ENCODE assay signal across 8 cellular contexts in the genomic region with DNA sequence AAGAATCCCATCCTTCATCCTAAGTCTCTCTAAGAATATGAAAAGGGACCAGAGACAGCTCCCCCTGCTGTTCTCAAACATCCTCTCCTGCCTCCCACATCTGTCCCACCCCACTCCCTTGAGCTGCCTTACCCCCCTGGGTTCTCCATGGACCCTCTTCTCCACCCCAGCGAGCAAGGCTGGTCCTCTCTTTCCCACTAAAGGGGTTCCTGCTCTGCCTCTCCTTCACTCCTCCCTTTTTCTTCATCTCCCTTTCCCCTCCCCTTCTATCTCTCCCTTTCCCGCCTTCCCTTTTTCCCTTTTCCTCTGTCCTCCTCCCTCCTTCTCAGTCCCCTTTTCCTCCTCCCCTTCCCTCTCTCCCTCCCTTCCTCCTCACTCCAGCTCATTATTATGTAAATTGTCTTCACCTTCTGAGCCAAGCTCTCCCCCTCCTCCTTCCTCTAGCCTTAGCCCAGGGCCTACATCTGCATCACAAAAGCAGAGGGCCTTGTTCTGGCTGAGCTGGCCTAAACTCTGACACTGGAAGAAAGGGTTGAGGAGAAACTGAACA.
DNase-seq lines count a peak whose midpoint lies in the region; ATAC-seq, FAIRE-seq and TF ChIP-seq lines count a peak whose summit lies in the region.

No MANE protein-coding gene starts in this region.

- TF ChIP-seq CTCF in Calu3 (IDR thresholded peaks at IDR 0.05; ENCODE audit: unreplicated experiment), result peak; percentile 23
- TF ChIP-seq CTCF in activated CD8-positive, alpha-beta T cell treated with anti-CD3 and anti-CD28 coated beads for 36 hours (IDR thresholded peaks at IDR 0.05), result peak; percentile 42
- peak; percentile 37 for TF ChIP-seq CTCF in kidney epithelial cell (IDR thresholded peaks at IDR 0.05; ENCODE audit: insufficient read depth, low read length, poor library complexity, severe bottlenecking)

- H3K4me3 Mint-ChIP-seq in Calu3 (ENCODE audit: low read depth, unreplicated experiment), result no peak overlapping the region
- no peak overlapping the region for H3K4me3 Mint-ChIP-seq in activated CD8-positive, alpha-beta T cell treated with anti-CD3 and anti-CD28 coated beads for 36 hours

- POLR2A ChIA-PET in activated CD8-positive, alpha-beta T cell treated with anti-CD3 and anti-CD28 coated beads for 36 hours (lab: Charles Lee), result interaction anchor here (1.1 kb wide), 1 partner anchor 19 kb away, joined by 3 read pairs; no protein-coding TSS in a partner anchor

- intact Hi-C loops in Calu3 (cut with micrococcal nuclease; ENCODE audit: unreplicated experiment) (no loop called here), posterior vena cava (cut with DNase I) (loop anchor here in 1 of 2 donors (5.0 kb wide), 1 partner anchor 1429 kb away; no protein-coding TSS in a partner anchor)
- intact Hi-C loops in activated CD8-positive, alpha-beta T cell treated with anti-CD3 and anti-CD28 coated beads for 36 hours (cut with micrococcal nuclease), result no loop called here

- H3K4me3 ChIP-seq in kidney epithelial cell (ENCODE audit: low read depth, low read length), result no peak overlapping the region

- peaks cover 9% of the 10 kb centered on the region for H3K4me1 Mint-ChIP-seq in Calu3 (ENCODE audit: low read depth, unreplicated experiment)
- H3K4me1 Mint-ChIP-seq in activated CD8-positive, alpha-beta T cell treated with anti-CD3 and anti-CD28 coated beads for 36 hours (ENCODE audit: low read depth), result peaks cover 22% of the 10 kb centered on the region

- CTCF ChIA-PET in Calu3 (lab: Charles Lee), result interaction anchor here (0.7 to 1.0 kb wide), 4 partner anchors 11 to 529 kb away, joined by 3 to 6 read pairs (median 4); no protein-coding TSS in a partner anchor
- CTCF ChIA-PET in activated CD8-positive, alpha-beta T cell treated with anti-CD3 and anti-CD28 coated beads for 36 hours (lab: Charles Lee), result interaction anchor here (0.9 to 4.1 kb wide), 6 partner anchors 11 to 336 kb away, joined by 3 to 13 read pairs (median 4); no protein-coding TSS in a partner anchor

- BruUV-seq in Calu3 (replicated peaks; lab: Mats Ljungman, UMichigan), result no TSS peak

- H3K9me3 Mint-ChIP-seq in Calu3 (ENCODE audit: low read depth, unreplicated experiment), result no peaks in the 10 kb centered on the region
- no peaks in the 10 kb centered on the region for H3K9me3 Mint-ChIP-seq in activated CD8-positive, alpha-beta T cell treated with anti-CD3 and anti-CD28 coated beads for 36 hours

- ATAC-seq in activated CD8-positive, alpha-beta T cell treated with anti-CD3 and anti-CD28 coated beads for 36 hours, result no peak

- no peaks in the 10 kb centered on the region for H3K36me3 ChIP-seq in kidney epithelial cell (ENCODE audit: control insufficient read depth, insufficient read depth, low read length)

- no peak for DNase-seq in Calu3
- DNase-seq in HTR-8/SVneo (ENCODE audit: insufficient read length, low spot score), result peak; percentile 21
- DNase-seq in activated CD8-positive, alpha-beta T cell treated with anti-CD3 and anti-CD28 coated beads for 36 hours, result peak; percentile 18
- DNase-seq in kidney epithelial cell (ENCODE audit: low read depth), result no peak
- no peak for DNase-seq in GM19240 (ENCODE audit: insufficient read length, low spot score)
- DNase-seq in activated CD4-positive, CD25-positive, alpha-beta regulatory T cell (lab: John Stamatoyannopoulos, UW), result no peak
- DNase-seq in posterior vena cava (ENCODE audit: low spot score), result no peak
- no peak for DNase-seq in stimulated activated CD4-positive, alpha-beta T cell treated with anti-CD3 and anti-CD28 coated beads, Interleukin-4, amount 100 ng/mL, for 4 hours

- FAIRE-seq in HTR-8/SVneo (lab: Jason Lieb, UNC), result no peak

- H3K27me3 ChIP-seq in kidney epithelial cell (ENCODE audit: control insufficient read depth, insufficient read depth, low read length), result no peaks in the 10 kb centered on the region

- H3K27me3 Mint-ChIP-seq in Calu3 (ENCODE audit: unreplicated experiment), result peaks cover 47% of the 10 kb centered on the region
- H3K27me3 Mint-ChIP-seq in activated CD8-positive, alpha-beta T cell treated with anti-CD3 and anti-CD28 coated beads for 36 hours, result no peaks in the 10 kb centered on the region

- H3K27ac Mint-ChIP-seq in Calu3 (ENCODE audit: unreplicated experiment), result no peak overlapping the region
- H3K27ac Mint-ChIP-seq in activated CD8-positive, alpha-beta T cell treated with anti-CD3 and anti-CD28 coated beads for 36 hours, result no peak overlapping the region

- H3K36me3 Mint-ChIP-seq in Calu3 (ENCODE audit: insufficient read depth, unreplicated experiment), result no peaks in the 10 kb centered on the region
- H3K36me3 Mint-ChIP-seq in activated CD8-positive, alpha-beta T cell treated with anti-CD3 and anti-CD28 coated beads for 36 hours (ENCODE audit: low read depth), result no peaks in the 10 kb centered on the region

Comparison
In these comparisons a context has a peak if more than half of its experiments do, and no peak if none do; other contexts are left out.
1. DNase-seq: peak in HTR-8/SVneo (single experiment) and activated CD8-positive, alpha-beta T cell treated with anti-CD3 and anti-CD28 coated beads for 36 hours (single experiment); none in Calu3 (single experiment), kidney epithelial cell (single experiment), GM19240 (single experiment), activated CD4-positive, CD25-positive, alpha-beta regulatory T cell (0 of 4), posterior vena cava (single experiment) and stimulated activated CD4-positive, alpha-beta T cell treated with anti-CD3 and anti-CD28 coated beads, Interleukin-4, amount 100 ng/mL, for 4 hours (0 of 2).
2. Peak in every context shown above with its lines, with median percentiles within 50 percentile points of each other: CTCF ChIP-seq.